In the genomic region with DNA sequence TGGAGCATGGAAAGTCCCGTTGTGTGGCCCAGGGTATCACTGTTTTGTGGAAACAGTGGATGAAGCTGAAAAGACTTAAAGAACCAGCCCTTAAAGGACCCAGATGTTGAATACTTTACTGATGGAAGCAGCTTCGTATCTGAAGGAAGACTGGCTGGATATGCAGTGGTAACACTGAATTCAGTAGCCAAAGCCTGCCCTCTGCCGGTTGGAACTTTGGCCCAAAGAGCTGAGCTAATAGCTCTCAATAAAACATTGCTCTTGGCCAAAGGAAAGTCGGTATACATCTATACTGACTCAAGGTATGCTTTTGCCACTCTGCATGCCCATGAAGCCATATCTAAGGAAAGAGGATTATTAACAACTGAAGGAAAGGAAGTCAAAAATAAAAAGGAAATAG, we compare ENCODE assay signal across 8 cellular contexts.
DNase-seq lines count a peak whose midpoint lies in the region; ATAC-seq and TF ChIP-seq lines count a peak whose summit lies in the region.

No MANE protein-coding gene starts in this region.

- peaks cover 5% of the 10 kb centered on the region for H3K9me3 Mint-ChIP-seq in activated CD8-positive, alpha-beta T cell treated with anti-CD3 and anti-CD28 coated beads for 36 hours

- intact Hi-C loops in A673 (cut with micrococcal nuclease; ENCODE audit: unreplicated experiment): loop anchor here (1.0 to 5.0 kb wide), 8 partner anchors 202 to 799 kb away; no protein-coding TSS in a partner anchor
- intact Hi-C loops in activated CD8-positive, alpha-beta T cell treated with anti-CD3 and anti-CD28 coated beads for 36 hours (cut with micrococcal nuclease): loop anchor here (10.0 kb wide), 1 partner anchor 799 kb away; no protein-coding TSS in a partner anchor

- H3K4me1 Mint-ChIP-seq in activated CD8-positive, alpha-beta T cell treated with anti-CD3 and anti-CD28 coated beads for 36 hours (ENCODE audit: low read depth): no peaks in the 10 kb centered on the region

- H3K4me3 Mint-ChIP-seq in activated CD8-positive, alpha-beta T cell treated with anti-CD3 and anti-CD28 coated beads for 36 hours: no peak overlapping the region

- no peaks in the 10 kb centered on the region for H3K36me3 Mint-ChIP-seq in activated CD8-positive, alpha-beta T cell treated with anti-CD3 and anti-CD28 coated beads for 36 hours (ENCODE audit: low read depth)

- no peaks in the 10 kb centered on the region for H3K27me3 Mint-ChIP-seq in activated CD8-positive, alpha-beta T cell treated with anti-CD3 and anti-CD28 coated beads for 36 hours

- POLR2A ChIA-PET in A673 (lab: Charles Lee; ENCODE audit: low non-redundant PET): no interaction called here
- POLR2A ChIA-PET in activated CD8-positive, alpha-beta T cell treated with anti-CD3 and anti-CD28 coated beads for 36 hours (lab: Charles Lee): no interaction called here

- H3K27ac Mint-ChIP-seq in activated CD8-positive, alpha-beta T cell treated with anti-CD3 and anti-CD28 coated beads for 36 hours: no peak overlapping the region

- H3K4me1 ChIP-seq in A673 (ENCODE audit: insufficient read depth, low read length, poor library complexity, severe bottlenecking): peaks cover 18% of the 10 kb centered on the region
- no peaks in the 10 kb centered on the region for H3K4me1 ChIP-seq in parathyroid adenoma

- DNase-seq in A673 (ENCODE audit: low spot score) (peak; percentile 88), GM13977 (ENCODE audit: low spot score) (peak; percentile 10), NCI-H1092 treated with DMSO at 0.1 percent for 48 hours (lab: John Stamatoyannopoulos, UW) (peak; percentile 26), glomerular visceral epithelial cell (ENCODE audit: extremely low spot score) (peak; percentile 54), epidermal melanocyte (ENCODE audit: insufficient read length, low spot score) (no peak)
- peak; percentile 62 for DNase-seq in activated CD8-positive, alpha-beta T cell treated with anti-CD3 and anti-CD28 coated beads for 36 hours

- no peaks in the 10 kb centered on the region for H3K79me2 ChIP-seq in parathyroid adenoma

- CTCF ChIA-PET in A673 (lab: Charles Lee): interaction anchor here (0.7 to 1.4 kb wide), 9 partner anchors 391 to 800 kb away, joined by 3 to 18 read pairs (median 9); no protein-coding TSS in a partner anchor
- CTCF ChIA-PET in activated CD8-positive, alpha-beta T cell treated with anti-CD3 and anti-CD28 coated beads for 36 hours (lab: Charles Lee): interaction anchor here (0.8 to 3.3 kb wide), 7 partner anchors 14 to 800 kb away, joined by 4 to 22 read pairs (median 5); no protein-coding TSS in a partner anchor

- no peak for ATAC-seq in activated CD8-positive, alpha-beta T cell treated with anti-CD3 and anti-CD28 coated beads for 36 hours
- ATAC-seq in HG02623 (IDR thresholded peaks at IDR 0.05; ENCODE audit: unreplicated experiment): no peak

- H3K9ac ChIP-seq in parathyroid adenoma: no peak overlapping the region

- H3K4me2 ChIP-seq in parathyroid adenoma (ENCODE audit: low read length): no peak overlapping the region

- H3K27ac ChIP-seq in A673 (ENCODE audit: low read depth, low read length, poor library complexity, severe bottlenecking) (peak overlapping the region; percentile 71), parathyroid adenoma (no peak overlapping the region)

- BruUV-seq in A673 (replicated peaks; lab: Mats Ljungman, UMichigan): no TSS peak

- in situ Hi-C loops in GM13977 (cut with MboI; ENCODE audit: low pct_unique_long_range_greater_than_20kb, low sequenced_read_pairs, unreplicated experiment): loop anchor here (25.0 kb wide), 1 partner anchor 797 kb away; no protein-coding TSS in a partner anchor

- no peaks in the 10 kb centered on the region for H3K9me3 ChIP-seq in A673 (ENCODE audit: low read depth, low read length, poor library complexity, severe bottlenecking)
- H3K9me3 ChIP-seq in parathyroid adenoma (ENCODE audit: control insufficient read depth, low read length): no peaks in the 10 kb centered on the region

- H3K36me3 ChIP-seq in A673 (ENCODE audit: insufficient read depth, low read length, poor library complexity, severe bottlenecking) (no peaks in the 10 kb centered on the region), parathyroid adenoma (ENCODE audit: control insufficient read depth, insufficient read depth, low read length) (no peaks in the 10 kb centered on the region)

- H3K27me3 ChIP-seq in A673 (replicated peaks; ENCODE audit: insufficient read depth, low read depth, low read length, poor library complexity): no peaks in the 10 kb centered on the region
- H3K27me3 ChIP-seq in parathyroid adenoma (ENCODE audit: control insufficient read depth, insufficient read depth, low read length): no peaks in the 10 kb centered on the region

- no peak overlapping the region for H2AFZ ChIP-seq in parathyroid adenoma

- TF ChIP-seq CTCF in A673 (conservative IDR thresholded peaks at IDR 0.05; ENCODE audit: low read depth, low read length): peak; percentile 71
- peak; percentile 74 for TF ChIP-seq CTCF in GM13977 (IDR thresholded peaks at IDR 0.05; ENCODE audit: extremely low read depth, insufficient read depth, missing control alignments)
- TF ChIP-seq CTCF in activated CD8-positive, alpha-beta T cell treated with anti-CD3 and anti-CD28 coated beads for 36 hours (IDR thresholded peaks at IDR 0.05): peak; percentile 34
- TF ChIP-seq CTCF in parathyroid adenoma (IDR thresholded peaks at IDR 0.05): peak; percentile 49

- H3K4me3 ChIP-seq in A673 (ENCODE audit: low read depth, low read length, poor library complexity, severe bottlenecking): no peak overlapping the region
- no peak overlapping the region for H3K4me3 ChIP-seq in parathyroid adenoma (ENCODE audit: low read depth, low read length)
